In the genomic region with DNA sequence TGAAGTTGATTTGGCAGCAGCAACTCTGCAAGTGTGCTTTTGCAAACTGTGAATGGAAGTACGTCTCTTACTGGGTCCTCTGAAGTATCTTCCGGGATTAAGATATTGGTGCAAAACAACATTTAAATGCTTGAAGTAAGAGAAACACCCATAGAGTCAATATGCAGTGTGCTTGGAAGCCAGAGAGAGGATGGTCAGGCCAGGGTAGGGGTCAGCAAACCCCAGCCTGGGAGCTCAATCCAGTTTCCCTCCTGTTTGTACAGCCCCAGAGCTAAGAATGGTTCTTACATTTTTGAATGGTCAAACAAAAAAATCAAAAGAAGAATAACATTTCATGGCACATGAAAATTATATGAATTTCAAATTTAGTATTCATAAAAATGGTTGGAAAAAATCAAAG, we compare ENCODE assay signal across 11 cellular contexts. TPM values are rescaled to one million over a fixed set of nuclear protein-coding genes. Genes with fewer than 3 reads are reported as not detected.
DNase-seq lines count a peak whose midpoint lies in the region; ATAC-seq and TF ChIP-seq lines count a peak whose summit lies in the region.
"Had no signal": no experiment of that assay in that cellular context is flagged by ENCODE, and none has a peak within 500 bp of the region (broad histone marks: within the 10 kb centered on the region; RNA-seq: fewer than 3 reads in every experiment).

No MANE protein-coding gene starts in this region.

- H3K4me3 ChIP-seq in hepatocyte (no peak overlapping the region), stomach smooth muscle (ENCODE audit: low read length in 2 of 2) (peak overlapping the region; percentile 66 to 80)
- H3K4me3 ChIP-seq: ovary had no signal

- CTCF ChIA-PET in activated CD8-positive, alpha-beta memory T cell treated with anti-CD3 and anti-CD28 coated beads, Interleukin-2, amount 10 ng/mL, durations not matched to agents 7 days and 5 days (lab: Charles Lee) = no interaction called here
- CTCF ChIA-PET in activated B cell treated with CpG ODN at 0.5 μM for 24 hours (lab: Charles Lee) = interaction anchor here (0.7 kb wide), 1 partner anchor 8 kb away, joined by 3 read pairs; no protein-coding TSS in a partner anchor

- H3K4me2 ChIP-seq in hepatocyte = peak overlapping the region; percentile 67

- peaks cover 15% of the 10 kb centered on the region for H3K4me1 Mint-ChIP-seq in activated CD8-positive, alpha-beta memory T cell treated with anti-CD3 and anti-CD28 coated beads, Interleukin-2, amount 10 ng/mL, durations not matched to agents 7 days and 5 days
- H3K4me1 Mint-ChIP-seq in activated B cell treated with CpG ODN at 0.5 μM for 24 hours = peaks cover 13% of the 10 kb centered on the region

- WGBS in hepatocyte (ENCODE audit: low lambda C conversion rate, missing lambda C conversion rate) = 65% methylated on average over 2 of the region's 2 CpGs

- TF ChIP-seq CTCF in activated B cell treated with CpG ODN at 0.5 μM for 24 hours (IDR thresholded peaks at IDR 0.05) = no peak
- no peak for TF ChIP-seq CTCF in hepatocyte (IDR thresholded peaks at IDR 0.05; ENCODE audit: poor library complexity)

- H3K36me3 Mint-ChIP-seq in activated CD8-positive, alpha-beta memory T cell treated with anti-CD3 and anti-CD28 coated beads, Interleukin-2, amount 10 ng/mL, durations not matched to agents 7 days and 5 days = no peaks in the 10 kb centered on the region
- H3K36me3 Mint-ChIP-seq in activated B cell treated with CpG ODN at 0.5 μM for 24 hours (ENCODE audit: low read depth) = no peaks in the 10 kb centered on the region

- H3K27me3 ChIP-seq in hepatocyte = no peaks in the 10 kb centered on the region
- no peaks in the 10 kb centered on the region for H3K27me3 ChIP-seq in stomach smooth muscle (ENCODE audit: control insufficient read depth in 1 of 2, insufficient read depth in 2 of 2, low read length in 2 of 2)
- H3K27me3 ChIP-seq: ovary had no signal

- peaks cover 8% of the 10 kb centered on the region for H3K27me3 Mint-ChIP-seq in activated CD8-positive, alpha-beta memory T cell treated with anti-CD3 and anti-CD28 coated beads, Interleukin-2, amount 10 ng/mL, durations not matched to agents 7 days and 5 days
- peaks cover 4% of the 10 kb centered on the region for H3K27me3 Mint-ChIP-seq in activated B cell treated with CpG ODN at 0.5 μM for 24 hours

- DNase-seq in activated CD8-positive, alpha-beta memory T cell treated with anti-CD3 and anti-CD28 coated beads, Interleukin-2, amount 10 ng/mL, durations not matched to agents 7 days and 5 days = no peak
- no peak for DNase-seq in activated CD8-positive, alpha-beta memory T cell treated with anti-CD3 and anti-CD28 coated beads for 24 hours
- no peak for DNase-seq in activated B cell treated with CpG ODN at 0.5 μM for 24 hours
- DNase-seq in hepatocyte (ENCODE audit: low spot score) = no peak
- no peak for DNase-seq in MV-4-11 (lab: John Stamatoyannopoulos, UW)
- DNase-seq in NCI-H1092 (lab: John Stamatoyannopoulos, UW) = no peak
- DNase-seq: activated CD8-positive, alpha-beta memory T cell treated with anti-CD3 and anti-CD28 coated beads, Interleukin-2, amount 50 U/mL, for 48 hours; ovary had no signal

- no peaks in the 10 kb centered on the region for H3K9me3 Mint-ChIP-seq in activated CD8-positive, alpha-beta memory T cell treated with anti-CD3 and anti-CD28 coated beads, Interleukin-2, amount 10 ng/mL, durations not matched to agents 7 days and 5 days (ENCODE audit: low read depth)
- H3K9me3 Mint-ChIP-seq in activated B cell treated with CpG ODN at 0.5 μM for 24 hours = no peaks in the 10 kb centered on the region

- H3K27ac ChIP-seq in hepatocyte (peak overlapping the region; percentile 68), stomach smooth muscle (ENCODE audit: low read length) (no peak overlapping the region)
- H3K27ac ChIP-seq: ovary had no signal

- H3K36me3 ChIP-seq in hepatocyte (replicated peaks; ENCODE audit: insufficient read depth, low read depth) = no peaks in the 10 kb centered on the region
- H3K36me3 ChIP-seq in stomach smooth muscle (ENCODE audit: control insufficient read depth in 2 of 2, insufficient read depth in 2 of 2, low read length in 2 of 2) = no peaks in the 10 kb centered on the region
- H3K36me3 ChIP-seq: ovary had no signal

- H3K9me3 ChIP-seq in hepatocyte (ENCODE audit: low read depth) = no peaks in the 10 kb centered on the region
- H3K9me3 ChIP-seq in stomach smooth muscle (ENCODE audit: control insufficient read depth in 2 of 2, low read length in 2 of 2) = no peaks in the 10 kb centered on the region
- H3K9me3 ChIP-seq: ovary had no signal

- no peak for ATAC-seq in activated CD8-positive, alpha-beta memory T cell treated with anti-CD3 and anti-CD28 coated beads, Interleukin-2, amount 10 ng/mL, durations not matched to agents 7 days and 5 days
- ATAC-seq in activated B cell treated with CpG ODN at 0.5 μM for 24 hours (ENCODE audit: low read depth) (no peak), GM21515 (IDR thresholded peaks at IDR 0.05; ENCODE audit: unreplicated experiment) (no peak)

- peak overlapping the region; percentile 18 for H2AFZ ChIP-seq in hepatocyte

- H3K9me2 ChIP-seq in hepatocyte (replicated peaks; ENCODE audit: insufficient read depth) = no peaks in the 10 kb centered on the region

- H3K4me3 Mint-ChIP-seq in activated CD8-positive, alpha-beta memory T cell treated with anti-CD3 and anti-CD28 coated beads, Interleukin-2, amount 10 ng/mL, durations not matched to agents 7 days and 5 days = peak overlapping the region; percentile 86
- H3K4me3 Mint-ChIP-seq in activated B cell treated with CpG ODN at 0.5 μM for 24 hours = peak overlapping the region; percentile 89

- peak overlapping the region in 1 of 2 donors; percentile 68 for H3K9ac ChIP-seq in stomach smooth muscle (ENCODE audit: low read length in 2 of 2)

- H3K4me1 ChIP-seq in hepatocyte (ENCODE audit: insufficient read depth) (peaks cover 24% of the 10 kb centered on the region), stomach smooth muscle (ENCODE audit: control insufficient read depth, insufficient read depth, low read length) (peaks cover 2% of the 10 kb centered on the region)

- H4K20me1 ChIP-seq in hepatocyte (ENCODE audit: insufficient read depth, poor library complexity, severe bottlenecking) = no peaks in the 10 kb centered on the region

- POLR2A ChIA-PET in activated B cell treated with CpG ODN at 0.5 μM for 24 hours (lab: Charles Lee) = no interaction called here

- peak overlapping the region; percentile 93 for H3K27ac Mint-ChIP-seq in activated CD8-positive, alpha-beta memory T cell treated with anti-CD3 and anti-CD28 coated beads, Interleukin-2, amount 10 ng/mL, durations not matched to agents 7 days and 5 days
- no peak overlapping the region for H3K27ac Mint-ChIP-seq in activated B cell treated with CpG ODN at 0.5 μM for 24 hours

- intact Hi-C loops in activated B cell treated with CpG ODN at 0.5 μM for 24 hours (cut with micrococcal nuclease) = no loop called here

- no peaks in the 10 kb centered on the region for H3K79me2 ChIP-seq in hepatocyte

RNA-seq across cellular contexts. Expression of gene CCDC68, which starts 13.5 kb away (rescaled TPM):
- total RNA-seq in activated CD8-positive, alpha-beta memory T cell treated with anti-CD3 and anti-CD28 coated beads, Interleukin-2, amount 10 ng/mL, durations not matched to agents 7 days and 5 days = not detected
- total RNA-seq in activated B cell treated with CpG ODN at 0.5 μM for 24 hours (0.24 and 0.33 TPM in 2 replicates), hepatocyte (11.6 and 13.0 TPM in 2 replicates)
- 6.7 and 7.8 TPM in 2 replicates for polyA plus RNA-seq in hepatocyte
- total RNA-seq: H4 had no signal
